28 cellular contexts compared by ENCODE assay signal in genomic region chr2:178764097-178764496, GRCh38. TPM values are rescaled to one million over a fixed set of nuclear protein-coding genes. Genes with fewer than 3 reads are reported as not detected.
DNase-seq lines count a peak whose midpoint lies in the region; ATAC-seq, FAIRE-seq and TF ChIP-seq lines count a peak whose summit lies in the region.
"Had no signal": no experiment of that assay in that cellular context is flagged by ENCODE, and none has a peak within 500 bp of the region (broad histone marks: within the 10 kb centered on the region; RNA-seq: fewer than 3 reads in every experiment).

No MANE protein-coding gene starts in this region.

- no peaks in the 10 kb centered on the region for H3K9me3 ChIP-seq in BLaER1 treated with 17β-estradiol and CSF1 and Interleukin-3, amounts not matched to agents 10 nM and 100 nM (replicated peaks in 1 of 11)
- H3K9me3 ChIP-seq in GM23248 (ENCODE audit: low read depth): no peaks in the 10 kb centered on the region
- no peaks in the 10 kb centered on the region for H3K9me3 ChIP-seq in neural progenitor cell (ENCODE audit: low read depth)
- H3K9me3 ChIP-seq: heart right ventricle, pancreas, transverse colon had no signal

- no peaks in the 10 kb centered on the region for H4K20me1 ChIP-seq in BLaER1 treated with 17β-estradiol and CSF1 and Interleukin-3, amounts not matched to agents 10 nM and 100 nM
- H4K20me1 ChIP-seq in GM23248 (ENCODE audit: insufficient read depth) (no peaks in the 10 kb centered on the region), neural progenitor cell (ENCODE audit: low read depth) (no peaks in the 10 kb centered on the region)

- no peaks in the 10 kb centered on the region for H3K9me2 ChIP-seq in GM23248 (ENCODE audit: insufficient read depth)

- in situ Hi-C loops in GM23248 (cut with MboI): no loop called here

- no peak for TF ChIP-seq CTCF in neural progenitor cell (IDR thresholded peaks at IDR 0.05)

- peaks cover 0 to 34% (median 13%) of the 10 kb centered on the region in 10 experiments; a peak in 11 of 20 replicates for H3K4me1 ChIP-seq in BLaER1 treated with 17β-estradiol and CSF1 and Interleukin-3, amounts not matched to agents 10 nM and 100 nM
- H3K4me1 ChIP-seq in GM23248 (ENCODE audit: insufficient read depth) (no peaks in the 10 kb centered on the region; the same call in 1 of the 2 replicates), neural progenitor cell (no peaks in the 10 kb centered on the region)
- H3K4me1 ChIP-seq: transverse colon had no signal

- H3K9ac ChIP-seq in BLaER1 treated with 17β-estradiol and CSF1 and Interleukin-3, amounts not matched to agents 10 nM and 100 nM: no peak overlapping the region
- H3K9ac ChIP-seq in GM23248: no peak overlapping the region
- no peak overlapping the region for H3K9ac ChIP-seq in neural progenitor cell

- H3K4me3 Mint-ChIP-seq in neural progenitor cell: no peak overlapping the region
- H3K4me3 Mint-ChIP-seq: activated CD4-positive, alpha-beta T cell treated with anti-CD3 and anti-CD28 coated beads, Interleukin-2, amount 10 ng/mL, durations not matched to agents 24 days and 14 days; activated T-cell treated with anti-CD3 and anti-CD28 coated beads, Interleukin-2, amount 50 U/mL, for 24 hours had no signal

- H3K4me1 Mint-ChIP-seq in neural progenitor cell: no peaks in the 10 kb centered on the region
- H3K4me1 Mint-ChIP-seq: activated CD4-positive, alpha-beta T cell treated with anti-CD3 and anti-CD28 coated beads, Interleukin-2, amount 10 ng/mL, durations not matched to agents 24 days and 14 days had no signal

- H3K27ac Mint-ChIP-seq in neural progenitor cell: no peak overlapping the region
- H3K27ac Mint-ChIP-seq: activated CD4-positive, alpha-beta T cell treated with anti-CD3 and anti-CD28 coated beads, Interleukin-2, amount 10 ng/mL, durations not matched to agents 24 days and 14 days; activated T-cell treated with anti-CD3 and anti-CD28 coated beads, Interleukin-2, amount 50 U/mL, for 24 hours had no signal

- no peaks in the 10 kb centered on the region for H3K9me3 Mint-ChIP-seq in neural progenitor cell
- H3K9me3 Mint-ChIP-seq: activated CD4-positive, alpha-beta T cell treated with anti-CD3 and anti-CD28 coated beads, Interleukin-2, amount 10 ng/mL, durations not matched to agents 24 days and 14 days; activated T-cell treated with anti-CD3 and anti-CD28 coated beads, Interleukin-2, amount 50 U/mL, for 24 hours had no signal

- no peaks in the 10 kb centered on the region for H3K27me3 Mint-ChIP-seq in neural progenitor cell (ENCODE audit: insufficient read depth, low read depth)
- H3K27me3 Mint-ChIP-seq: activated CD4-positive, alpha-beta T cell treated with anti-CD3 and anti-CD28 coated beads, Interleukin-2, amount 10 ng/mL, durations not matched to agents 24 days and 14 days; activated T-cell treated with anti-CD3 and anti-CD28 coated beads, Interleukin-2, amount 50 U/mL, for 24 hours had no signal

- H3K36me3 Mint-ChIP-seq in neural progenitor cell: no peaks in the 10 kb centered on the region

- no peak overlapping the region for H3K4me3 ChIP-seq in BLaER1 treated with 17β-estradiol and CSF1 and Interleukin-3, amounts not matched to agents 10 nM and 100 nM
- H3K4me3 ChIP-seq in GM23248: no peak overlapping the region
- H3K4me3 ChIP-seq in neural progenitor cell: no peak overlapping the region
- H3K4me3 ChIP-seq: heart right ventricle, lung, pancreas, transverse colon had no signal

- no peak for ATAC-seq in HG03108 (IDR thresholded peaks at IDR 0.05; ENCODE audit: unreplicated experiment)
- ATAC-seq: heart right ventricle, pancreas, right cardiac atrium had no signal

- H3K36me3 ChIP-seq in BLaER1 treated with 17β-estradiol and CSF1 and Interleukin-3, amounts not matched to agents 10 nM and 100 nM: no peaks in the 10 kb centered on the region
- H3K36me3 ChIP-seq in GM23248 (ENCODE audit: low read depth) (no peaks in the 10 kb centered on the region), neural progenitor cell (no peaks in the 10 kb centered on the region)
- H3K36me3 ChIP-seq: brain microvascular endothelial cell, transverse colon had no signal

- 55 to 56% methylated on average over 3 of the region's 3 CpGs for WGBS in GM23248 (ENCODE audit: low coverage in 1 of 2, low lambda C conversion rate in 2 of 2, missing lambda C conversion rate in 2 of 2), 2 experiments

- DNase-seq in GM23248: peak; percentile 11
- DNase-seq in RPMI7951 (ENCODE audit: low read depth): peak; percentile 19
- no peak for DNase-seq in neural progenitor cell (ENCODE audit: low spot score)
- DNase-seq in SIG-M5 (lab: John Stamatoyannopoulos, UW): no peak
- no peak for DNase-seq in frontal cortex (ENCODE audit: low spot score in 2 of 2)
- DNase-seq: activated CD4-positive, alpha-beta T cell treated with anti-CD3 and anti-CD28 coated beads, Interleukin-2, amount 10 ng/mL, durations not matched to agents 24 days and 14 days; activated T-cell treated with anti-CD3 and anti-CD28 coated beads, Interleukin-2, amount 50 U/mL, for 24 hours; brain microvascular endothelial cell; C1 segment of cervical spinal cord; Calu3; effector CD4-positive, alpha-beta T cell; heart right ventricle; IMR-90; kidney glomerular epithelial cell; NCI-H1092 treated with DMSO at 0.1 percent for 48 hours; NCI-H2029; NCI-H226; NCI-H82; pancreas; right cardiac atrium; stimulated activated CD4-positive, alpha-beta T cell treated with anti-CD3 and anti-CD28 coated beads, Interleukin-2, amount 100 ng/mL, for 48 hours; T-helper 9 cell; transverse colon; WERI-Rb-1 had no signal

- H2AFZ ChIP-seq in GM23248 (no peak overlapping the region), neural progenitor cell (replicated peaks) (peak overlapping the region; percentile 17)

- no peaks in the 10 kb centered on the region for H3K27me3 ChIP-seq in BLaER1 treated with 17β-estradiol and CSF1 and Interleukin-3, amounts not matched to agents 10 nM and 100 nM
- no peaks in the 10 kb centered on the region for H3K27me3 ChIP-seq in GM23248 (replicated peaks; ENCODE audit: insufficient read depth)
- no peaks in the 10 kb centered on the region for H3K27me3 ChIP-seq in neural progenitor cell
- H3K27me3 ChIP-seq: brain microvascular endothelial cell, heart right ventricle, pancreas, transverse colon had no signal

- H3K4me2 ChIP-seq in BLaER1 treated with 17β-estradiol and CSF1 and Interleukin-3, amounts not matched to agents 10 nM and 100 nM: peak overlapping the region in 7 of 11 experiments; percentile 8 to 39 (median 29); a peak in 7 of 22 replicates
- H3K4me2 ChIP-seq in GM23248 (ENCODE audit: unreplicated experiment) (no peak overlapping the region), neural progenitor cell (no peak overlapping the region)

- H3F3A ChIP-seq in GM23248 (ENCODE audit: insufficient read depth): no peaks in the 10 kb centered on the region
- H3F3A ChIP-seq in neural progenitor cell (ENCODE audit: low read depth): no peaks in the 10 kb centered on the region

- H3K27ac ChIP-seq in BLaER1 treated with 17β-estradiol and CSF1 and Interleukin-3, amounts not matched to agents 10 nM and 100 nM: no peak overlapping the region
- no peak overlapping the region for H3K27ac ChIP-seq in GM23248
- H3K27ac ChIP-seq in neural progenitor cell: no peak overlapping the region
- H3K27ac ChIP-seq: brain microvascular endothelial cell, epithelial cell of prostate, heart right ventricle, pancreas, transverse colon, WERI-Rb-1 had no signal

- H3K79me2 ChIP-seq in GM23248 (ENCODE audit: insufficient read depth) (no peaks in the 10 kb centered on the region), neural progenitor cell (ENCODE audit: low read depth) (no peaks in the 10 kb centered on the region)

- FAIRE-seq in frontal cortex (lab: Jason Lieb, UNC): no peak
- FAIRE-seq: pancreas had no signal

RNA-seq across cellular contexts. Expression of gene TTN, which starts 43.1 kb away (rescaled TPM):
- total RNA-seq in GM23248 (2014; rRNA removed; shearing (Covaris generic)): not detected in 2 replicates
- 0.13 and 0.39 TPM in 2 replicates for polyA plus RNA-seq in GM23248 (2016; fragmentation: Nextera tagmentation; extraction: Ambion mirVana)
- total RNA-seq in RPMI7951 (2014; rRNA removed; shearing (Covaris generic)): 0.10 and 0.12 TPM in 2 replicates
- total RNA-seq in neural progenitor cell (ENCODE audit: low replicate concordance) (0.53 and 1.3 TPM in 2 replicates), frontal cortex (1.6 TPM)

Comparison
In these comparisons a context has a peak if more than half of its experiments do, and no peak if none do; other contexts are left out.
1. H3K4me2 ChIP-seq: peak in BLaER1 treated with 17β-estradiol and CSF1 and Interleukin-3, amounts not matched to agents 10 nM and 100 nM (7 of 11); none in GM23248 (single experiment) and neural progenitor cell (single experiment).
2. DNase-seq: peak in GM23248 (single experiment) and RPMI7951 (single experiment); none in neural progenitor cell (single experiment), SIG-M5 (single experiment) and frontal cortex (0 of 2).